Comparison of ENCODE assay signal across 8 cellular contexts in the genomic region with DNA sequence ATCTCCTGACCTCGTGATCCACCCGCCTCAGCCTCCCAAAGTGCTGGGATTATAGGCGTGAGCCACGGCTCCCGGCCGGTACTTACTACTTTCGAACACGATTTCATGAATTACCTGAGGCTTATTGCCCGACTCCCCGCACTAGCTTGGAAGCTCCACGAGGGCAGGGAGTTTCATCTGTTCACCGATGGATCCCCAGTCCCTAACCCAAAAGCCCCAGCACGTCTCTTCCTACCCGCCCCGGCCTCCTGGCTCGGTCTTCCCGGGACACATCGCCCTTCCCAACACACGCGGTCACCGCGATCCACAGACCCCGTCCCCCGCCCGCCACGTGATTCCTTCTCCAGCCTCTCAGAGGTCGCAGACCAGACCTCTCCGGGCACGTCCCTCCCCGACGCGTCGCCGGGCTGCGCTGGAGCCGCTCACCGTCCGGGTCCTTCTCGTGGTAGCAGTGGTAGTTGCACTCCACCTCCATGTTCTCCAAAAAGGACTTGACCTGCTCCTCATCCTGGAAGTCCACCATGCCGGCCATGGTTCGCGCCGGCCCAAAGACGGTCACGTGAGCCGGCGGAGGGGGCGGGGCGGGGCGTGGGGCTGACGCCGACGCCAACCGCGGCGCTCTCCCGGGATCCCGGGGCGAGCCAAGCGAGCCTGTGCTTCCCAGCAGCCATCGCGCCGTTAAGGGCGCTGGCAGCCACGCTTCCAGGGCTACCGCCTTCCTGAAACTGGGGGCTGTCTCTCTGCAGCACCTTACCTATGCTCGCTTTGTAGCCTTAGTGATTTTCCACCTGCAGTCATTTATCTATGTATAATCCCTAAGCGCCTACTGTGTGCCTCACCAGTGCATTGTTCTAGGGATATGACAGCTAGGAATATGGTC. TPM values are rescaled to one million over a fixed set of nuclear protein-coding genes. Genes with fewer than 3 reads are reported as not detected.
DNase-seq lines count a peak whose midpoint lies in the region; ATAC-seq and TF ChIP-seq lines count a peak whose summit lies in the region.

A gene (minus strand): TSS at position 553 of the 880 bp plus-strand sequence. CDS start 21 bp downstream, at position 532.

- POLR2A ChIA-PET in activated CD8-positive, alpha-beta T cell treated with anti-CD3 and anti-CD28 coated beads, Interleukin-2, amount 10 ng/mL, durations not matched to agents 7 days and 5 days (lab: Charles Lee), result interaction anchor here (1.3 kb wide), 1 partner anchor 274 kb away, joined by 7 read pairs; no protein-coding TSS in a partner anchor

- H3K4me1 Mint-ChIP-seq in activated CD8-positive, alpha-beta T cell treated with anti-CD3 and anti-CD28 coated beads, Interleukin-2, amount 10 ng/mL, durations not matched to agents 7 days and 5 days (ENCODE audit: low read depth), result peaks cover 28% of the 10 kb centered on the region

- CTCF ChIA-PET in activated CD8-positive, alpha-beta T cell treated with anti-CD3 and anti-CD28 coated beads, Interleukin-2, amount 10 ng/mL, durations not matched to agents 7 days and 5 days (lab: Charles Lee), result interaction anchor here (1.6 to 2.3 kb wide), 3 partner anchors 12 to 224 kb away, joined by 4 to 8 read pairs (median 5); a partner anchor contains a TSS

- no peaks in the 10 kb centered on the region for H3K9me3 Mint-ChIP-seq in activated CD8-positive, alpha-beta T cell treated with anti-CD3 and anti-CD28 coated beads, Interleukin-2, amount 10 ng/mL, durations not matched to agents 7 days and 5 days (ENCODE audit: insufficient read depth)

- DNase-seq in AG09309 (ENCODE audit: low read depth), result no peak
- peak; percentile 56 for DNase-seq in NCI-H82 treated with DMSO at 0.1 percent for 48 hours (lab: John Stamatoyannopoulos, UW; ENCODE audit: unreplicated experiment)
- peak; percentile 68 for DNase-seq in activated CD8-positive, alpha-beta T cell treated with anti-CD3 and anti-CD28 coated beads, Interleukin-2, amount 10 ng/mL, durations not matched to agents 7 days and 5 days
- DNase-seq in effector CD4-positive, alpha-beta T cell, result peak; percentile 55
- DNase-seq in lower lobe of right lung, result peak; percentile 92
- DNase-seq in stimulated activated CD4-positive, alpha-beta T cell treated with anti-CD3 and anti-CD28 coated beads, TNF-alpha, amount 100 ng/mL, for 24 hours (ENCODE audit: low read depth in 3 of 3), result peak; percentile 47 to 74 (median 59)

- no peaks in the 10 kb centered on the region for H3K27me3 ChIP-seq in lower lobe of right lung (ENCODE audit: low read depth)

- H3K9me3 ChIP-seq in lower lobe of right lung, result no peaks in the 10 kb centered on the region

- TF ChIP-seq CTCF in AG09309 (IDR thresholded peaks at IDR 0.05; ENCODE audit: control insufficient read depth, insufficient read depth, low read depth, low read length, missing control alignments) (no peak), lower lobe of right lung (IDR thresholded peaks at IDR 0.05) (no peak)

- H3K4me1 ChIP-seq in lower lobe of right lung, result peaks cover 20% of the 10 kb centered on the region

- peaks cover 1% of the 10 kb centered on the region for H3K36me3 ChIP-seq in lower lobe of right lung

- H3K27ac ChIP-seq in lower lobe of right lung, result peak within 1 kb of the TSS; percentile 82

- no peaks in the 10 kb centered on the region for H3K27me3 Mint-ChIP-seq in activated CD8-positive, alpha-beta T cell treated with anti-CD3 and anti-CD28 coated beads, Interleukin-2, amount 10 ng/mL, durations not matched to agents 7 days and 5 days (ENCODE audit: low read depth)

- ATAC-seq in GM19043 (IDR thresholded peaks at IDR 0.05; ENCODE audit: low read depth, unreplicated experiment), result peak; percentile 44
- ATAC-seq in HG03565 (IDR thresholded peaks at IDR 0.05; ENCODE audit: unreplicated experiment), result peak; percentile 30
- peak; percentile 56 for ATAC-seq in activated CD8-positive, alpha-beta T cell treated with anti-CD3 and anti-CD28 coated beads, Interleukin-2, amount 10 ng/mL, durations not matched to agents 7 days and 5 days
- ATAC-seq in lower lobe of right lung, result peak; percentile 94

- H3K4me3 ChIP-seq in AG09309 (ENCODE audit: control insufficient read depth, low read depth, low read length) (peak within 1 kb of the TSS; percentile 85), lower lobe of right lung (peak within 1 kb of the TSS; percentile 87)

- intact Hi-C loops in lower lobe of right lung (cut with DNase I), result no loop called here

- H3K27ac Mint-ChIP-seq in activated CD8-positive, alpha-beta T cell treated with anti-CD3 and anti-CD28 coated beads, Interleukin-2, amount 10 ng/mL, durations not matched to agents 7 days and 5 days, result peak within 1 kb of the TSS; percentile 89

- H3K4me3 Mint-ChIP-seq in activated CD8-positive, alpha-beta T cell treated with anti-CD3 and anti-CD28 coated beads, Interleukin-2, amount 10 ng/mL, durations not matched to agents 7 days and 5 days, result peak within 1 kb of the TSS; percentile 90

- peaks cover 13% of the 10 kb centered on the region for H3K36me3 Mint-ChIP-seq in activated CD8-positive, alpha-beta T cell treated with anti-CD3 and anti-CD28 coated beads, Interleukin-2, amount 10 ng/mL, durations not matched to agents 7 days and 5 days (ENCODE audit: low read depth)

RNA-seq across cellular contexts. Expression of the gene that starts here (rescaled TPM):
- total RNA-seq in activated CD8-positive, alpha-beta T cell treated with anti-CD3 and anti-CD28 coated beads, Interleukin-2, amount 10 ng/mL, durations not matched to agents 7 days and 5 days, result 10 to 100 TPM; 16.5 to 17.0 TPM
- total RNA-seq in lower lobe of right lung, result 14.4 TPM

Comparison
In these comparisons a context has a peak if more than half of its experiments do, and no peak if none do; other contexts are left out.
1. ATAC-seq: peak in every context shown above with its lines; median percentile 94 in lower lobe of right lung; 56 in activated CD8-positive, alpha-beta T cell treated with anti-CD3 and anti-CD28 coated beads, Interleukin-2, amount 10 ng/mL, durations not matched to agents 7 days and 5 days; 44 in GM19043; 30 in HG03565.